ENCODE assay signal across 12 cellular contexts in the genomic region with DNA sequence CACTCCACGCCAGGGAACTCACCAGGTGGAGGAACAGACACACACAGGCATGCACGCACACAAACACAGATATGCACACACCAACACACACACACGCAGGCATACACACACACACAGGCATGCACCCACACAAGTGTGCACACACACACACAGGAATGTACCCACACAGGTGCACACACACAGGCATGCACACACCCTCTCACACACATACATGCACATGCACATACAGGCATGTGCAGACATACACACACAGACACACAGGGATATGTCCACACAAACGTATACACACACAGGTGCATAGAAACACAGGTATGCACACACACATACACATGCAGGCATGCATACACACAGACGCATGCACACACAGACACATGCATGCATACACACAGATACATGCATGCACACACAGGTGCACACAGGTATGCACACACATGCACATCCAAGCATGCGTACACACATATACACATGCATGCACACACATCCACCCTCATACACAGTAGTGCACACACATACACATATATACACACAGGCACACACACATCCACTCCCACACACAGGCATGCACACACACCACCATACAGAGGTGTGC.
"Had no signal": no experiment of that assay in that cellular context is flagged by ENCODE, and none has a peak within 500 bp of the region (broad histone marks: within the 10 kb centered on the region; RNA-seq: fewer than 3 reads in every experiment).

No MANE protein-coding gene starts in this region.

- H3K36me3 ChIP-seq: gastrocnemius medialis, ovary, thoracic aorta had no signal

- H3K27me3 ChIP-seq: gastrocnemius medialis, heart right ventricle, ovary, stomach had no signal

- H3K9me3 Mint-ChIP-seq: activated naive CD4-positive, alpha-beta T cell treated with anti-CD3 and anti-CD28 coated beads, Interleukin-2, amount 50 U/mL, for 72 hours had no signal

- DNase-seq: activated effector memory CD4-positive, alpha-beta T cell treated with anti-CD3 and anti-CD28 coated beads, Interleukin-2, amount 50 U/mL, for 16 hours; activated T-cell treated with anti-CD3 and anti-CD28 coated beads for 4 hours; aorta; gastrocnemius medialis; heart right ventricle; ovary; stimulated activated CD4-positive, alpha-beta T cell treated with anti-CD3 and anti-CD28 coated beads, Interleukin-12 subunit alpha, Interleukin-12 subunit beta, amount 100 ng/mL, for 4 hours; stomach had no signal

- H3K9me3 ChIP-seq: gastrocnemius medialis, heart right ventricle, ovary, stomach, thoracic aorta had no signal

- FAIRE-seq: islet of Langerhans had no signal

- H3K4me1 ChIP-seq: gastrocnemius medialis had no signal

- H3K27ac ChIP-seq: gastrocnemius medialis, heart right ventricle, ovary, thoracic aorta had no signal

- ATAC-seq: activated naive CD4-positive, alpha-beta T cell treated with anti-CD3 and anti-CD28 coated beads, Interleukin-2, amount 50 U/mL, for 72 hours; gastrocnemius medialis; left lobe of liver had no signal

- H3K4me3 ChIP-seq: gastrocnemius medialis, heart right ventricle, ovary, stomach, thoracic aorta had no signal
